ENCODE assay signal across 8 cellular contexts in genomic region chr18:46324556-46324955, GRCh38.
DNase-seq lines count a peak whose midpoint lies in the region; ATAC-seq and TF ChIP-seq lines count a peak whose summit lies in the region.

No MANE protein-coding gene starts in this region.

- H3K9me3 Mint-ChIP-seq in HFFc6: no peaks in the 10 kb centered on the region

- H3K27ac Mint-ChIP-seq in HFFc6: no peak overlapping the region

- peaks cover 25% of the 10 kb centered on the region for H3K4me1 Mint-ChIP-seq in HFFc6 (ENCODE audit: low read depth)

- no peak for ATAC-seq in HG02938 (IDR thresholded peaks at IDR 0.05; ENCODE audit: unreplicated experiment)

- no peak overlapping the region for H3K4me3 Mint-ChIP-seq in HFFc6

- TF ChIP-seq CTCF in HFFc6 (IDR thresholded peaks at IDR 0.05): no peak

- peaks cover 12% of the 10 kb centered on the region for H3K27me3 Mint-ChIP-seq in HFFc6 (ENCODE audit: insufficient read depth)

- DNase-seq in Ammon's horn (ENCODE audit: low spot score) (peak; percentile 64), HFFc6 (peak; percentile 55), RPMI7951 (ENCODE audit: low read depth) (peak; percentile 65), fibroblast of the conjunctiva (ENCODE audit: low read depth) (peak; percentile 43), stromal cell of bone marrow (ENCODE audit: low read depth) (peak; percentile 37)
- DNase-seq in activated CD8-positive, alpha-beta memory T cell treated with anti-CD3 and anti-CD28 coated beads for 24 hours: no peak
- DNase-seq in activated CD4-positive, CD25-positive, alpha-beta regulatory T cell treated with anti-CD3 and anti-CD28 coated beads, Interleukin-2, amount 50 U/mL, for 72 hours: no peak

- H3K36me3 Mint-ChIP-seq in HFFc6 (ENCODE audit: low read depth): no peaks in the 10 kb centered on the region

Comparison
In these comparisons a context has a peak if more than half of its experiments do, and no peak if none do; other contexts are left out.
1. DNase-seq: peak in Ammon's horn (single experiment), HFFc6 (single experiment), RPMI7951 (single experiment), fibroblast of the conjunctiva (single experiment) and stromal cell of bone marrow (single experiment); none in activated CD8-positive, alpha-beta memory T cell treated with anti-CD3 and anti-CD28 coated beads for 24 hours (single experiment) and activated CD4-positive, CD25-positive, alpha-beta regulatory T cell treated with anti-CD3 and anti-CD28 coated beads, Interleukin-2, amount 50 U/mL, for 72 hours (single experiment).